1 cellular context compared by ENCODE assay signal in the genomic region with DNA sequence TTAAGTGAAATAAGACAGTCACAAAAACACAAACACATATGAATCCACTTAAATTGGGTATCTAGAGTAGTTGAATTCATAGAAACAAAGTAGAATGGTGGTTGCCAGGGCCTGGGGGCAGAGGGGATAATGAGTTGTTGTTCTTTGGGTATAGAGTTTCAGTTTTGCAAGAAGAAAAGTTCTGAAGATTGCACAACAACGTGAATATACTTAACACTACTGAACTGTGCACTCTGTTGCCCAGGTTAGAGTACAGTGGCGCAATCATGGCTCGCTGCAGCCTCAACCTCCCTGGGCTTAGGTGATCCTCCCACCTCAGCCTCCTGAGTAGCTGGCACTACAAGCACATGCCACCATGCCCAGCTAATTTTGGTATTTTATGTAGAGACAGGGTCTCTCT.
A peak's percentile ranks its signal among the peaks of the same experiment; 100 is the strongest.
TF ChIP-seq lines count a peak whose summit lies in the region.

No MANE protein-coding gene starts in this region.

TF ChIP-seq in HepG2, 621 proteins besides CTCF, POLR2A, EP300 and RAD21 (continued from another document and continues in another):
- TF ChIP-seq HNF1A (IDR thresholded peaks at IDR 0.05; ENCODE audit: low read depth) (peak; percentile 45; the same call in 1 of the 2 replicates), HNF1A (CRISPR knock-in tag; IDR thresholded peaks at IDR 0.05; ENCODE audit: borderline replicate concordance) (no peak; the same call in 1 of the 2 replicates), FOXA1 (IDR thresholded peaks at IDR 0.05) (no peak), FOXA1 (CRISPR knock-in tag; IDR thresholded peaks at IDR 0.05) (peak; percentile 73), ZNF512B (CRISPR knock-in tag; IDR thresholded peaks at IDR 0.05; ENCODE audit: borderline replicate concordance) (no peak), NFRKB (IDR thresholded peaks at IDR 0.05) (no peak), MEF2D (CRISPR knock-in tag; IDR thresholded peaks at IDR 0.05) (no peak), ZNF709 (CRISPR knock-in tag; IDR thresholded peaks at IDR 0.05) (no peak), ZFP90 (CRISPR knock-in tag; IDR thresholded peaks at IDR 0.05; ENCODE audit: borderline replicate concordance) (no peak), CEBPZ (IDR thresholded peaks at IDR 0.05; ENCODE audit: low read length) (no peak), ZFX (CRISPR knock-in tag; IDR thresholded peaks at IDR 0.05; ENCODE audit: low read depth) (0 out of 2 replicates have a peak, but pooled peaks have one; percentile 37), CHCHD3 (CRISPR knock-in tag; IDR thresholded peaks at IDR 0.05) (no peak), ZNF451 (CRISPR knock-in tag; IDR thresholded peaks at IDR 0.05) (no peak), JDP2 (CRISPR knock-in tag; IDR thresholded peaks at IDR 0.05; ENCODE audit: borderline replicate concordance) (no peak), ZNF446 (CRISPR knock-in tag; IDR thresholded peaks at IDR 0.05) (no peak), CC2D1A (CRISPR knock-in tag; IDR thresholded peaks at IDR 0.05) (no peak), ZNF343 (CRISPR knock-in tag; IDR thresholded peaks at IDR 0.05) (no peak), HOXA5 (CRISPR knock-in tag; IDR thresholded peaks at IDR 0.05) (peak; percentile 67; the same call in 1 of the 2 replicates), ZSCAN9 (CRISPR knock-in tag; IDR thresholded peaks at IDR 0.05; ENCODE audit: borderline replicate concordance) (peak; percentile 84; the same call in 1 of the 2 replicates), FIP1L1 (IDR thresholded peaks at IDR 0.05; ENCODE audit: borderline replicate concordance, insufficient read depth, low read depth, low read length) (no peak), PTBP1 (IDR thresholded peaks at IDR 0.05; ENCODE audit: low read depth, low read length, poor library complexity, severe bottlenecking) (no peak), JUNB (CRISPR knock-in tag; IDR thresholded peaks at IDR 0.05; ENCODE audit: borderline replicate concordance) (no peak), ZNF432 (CRISPR knock-in tag; IDR thresholded peaks at IDR 0.05; ENCODE audit: borderline replicate concordance) (no peak), SRSF4 (IDR thresholded peaks at IDR 0.05; ENCODE audit: low read depth, low read length, poor library complexity, severe bottlenecking) (no peak), ZNF569 (CRISPR knock-in tag; IDR thresholded peaks at IDR 0.05; ENCODE audit: borderline replicate concordance) (no peak), ZNF589 (CRISPR knock-in tag; conservative IDR thresholded peaks at IDR 0.05) (no peak), ETV6 (CRISPR knock-in tag; conservative IDR thresholded peaks at IDR 0.05) (no peak), ZBTB38 (CRISPR knock-in tag; IDR thresholded peaks at IDR 0.05) (no peak), CBX2 (IDR thresholded peaks at IDR 0.05; ENCODE audit: low read depth, low read length) (no peak), CBX2 (CRISPR knock-in tag; IDR thresholded peaks at IDR 0.05; ENCODE audit: low read depth) (no peak), CHD2 (IDR thresholded peaks at IDR 0.05; ENCODE audit: low read depth, low read length) (no peak), SNAI1 (CRISPR knock-in tag; IDR thresholded peaks at IDR 0.05; ENCODE audit: borderline replicate concordance) (no peak)
- TF ChIP-seq, protein P1, sequence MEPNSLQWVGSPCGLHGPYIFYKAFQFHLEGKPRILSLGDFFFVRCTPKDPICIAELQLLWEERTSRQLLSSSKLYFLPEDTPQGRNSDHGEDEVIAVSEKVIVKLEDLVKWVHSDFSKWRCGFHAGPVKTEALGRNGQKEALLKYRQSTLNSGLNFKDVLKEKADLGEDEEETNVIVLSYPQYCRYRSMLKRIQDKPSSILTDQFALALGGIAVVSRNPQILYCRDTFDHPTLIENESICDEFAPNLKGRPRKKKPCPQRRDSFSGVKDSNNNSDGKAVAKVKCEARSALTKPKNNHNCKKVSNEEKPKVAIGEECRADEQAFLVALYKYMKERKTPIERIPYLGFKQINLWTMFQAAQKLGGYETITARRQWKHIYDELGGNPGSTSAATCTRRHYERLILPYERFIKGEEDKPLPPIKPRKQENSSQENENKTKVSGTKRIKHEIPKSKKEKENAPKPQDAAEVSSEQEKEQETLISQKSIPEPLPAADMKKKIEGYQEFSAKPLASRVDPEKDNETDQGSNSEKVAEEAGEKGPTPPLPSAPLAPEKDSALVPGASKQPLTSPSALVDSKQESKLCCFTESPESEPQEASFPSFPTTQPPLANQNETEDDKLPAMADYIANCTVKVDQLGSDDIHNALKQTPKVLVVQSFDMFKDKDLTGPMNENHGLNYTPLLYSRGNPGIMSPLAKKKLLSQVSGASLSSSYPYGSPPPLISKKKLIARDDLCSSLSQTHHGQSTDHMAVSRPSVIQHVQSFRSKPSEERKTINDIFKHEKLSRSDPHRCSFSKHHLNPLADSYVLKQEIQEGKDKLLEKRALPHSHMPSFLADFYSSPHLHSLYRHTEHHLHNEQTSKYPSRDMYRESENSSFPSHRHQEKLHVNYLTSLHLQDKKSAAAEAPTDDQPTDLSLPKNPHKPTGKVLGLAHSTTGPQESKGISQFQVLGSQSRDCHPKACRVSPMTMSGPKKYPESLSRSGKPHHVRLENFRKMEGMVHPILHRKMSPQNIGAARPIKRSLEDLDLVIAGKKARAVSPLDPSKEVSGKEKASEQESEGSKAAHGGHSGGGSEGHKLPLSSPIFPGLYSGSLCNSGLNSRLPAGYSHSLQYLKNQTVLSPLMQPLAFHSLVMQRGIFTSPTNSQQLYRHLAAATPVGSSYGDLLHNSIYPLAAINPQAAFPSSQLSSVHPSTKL (CRISPR knock-in tag; IDR thresholded peaks at IDR 0.05): peak; percentile 90
- TF ChIP-seq, protein P2, sequence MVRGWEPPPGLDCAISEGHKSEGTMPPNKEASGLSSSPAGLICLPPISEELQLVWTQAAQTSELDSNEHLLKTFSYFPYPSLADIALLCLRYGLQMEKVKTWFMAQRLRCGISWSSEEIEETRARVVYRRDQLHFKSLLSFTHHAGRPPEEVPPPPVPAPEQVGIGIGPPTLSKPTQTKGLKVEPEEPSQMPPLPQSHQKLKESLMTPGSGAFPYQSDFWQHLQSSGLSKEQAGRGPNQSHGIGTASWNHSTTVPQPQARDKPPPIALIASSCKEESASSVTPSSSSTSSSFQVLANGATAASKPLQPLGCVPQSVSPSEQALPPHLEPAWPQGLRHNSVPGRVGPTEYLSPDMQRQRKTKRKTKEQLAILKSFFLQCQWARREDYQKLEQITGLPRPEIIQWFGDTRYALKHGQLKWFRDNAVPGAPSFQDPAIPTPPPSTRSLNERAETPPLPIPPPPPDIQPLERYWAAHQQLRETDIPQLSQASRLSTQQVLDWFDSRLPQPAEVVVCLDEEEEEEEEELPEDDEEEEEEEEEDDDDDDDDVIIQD (CRISPR knock-in tag; IDR thresholded peaks at IDR 0.05; ENCODE audit: low read depth): peak; percentile 72; the same call in 1 of the 2 replicates
- TF ChIP-seq, protein P3, sequence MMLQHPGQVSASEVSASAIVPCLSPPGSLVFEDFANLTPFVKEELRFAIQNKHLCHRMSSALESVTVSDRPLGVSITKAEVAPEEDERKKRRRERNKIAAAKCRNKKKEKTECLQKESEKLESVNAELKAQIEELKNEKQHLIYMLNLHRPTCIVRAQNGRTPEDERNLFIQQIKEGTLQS (CRISPR knock-in tag; IDR thresholded peaks at IDR 0.05): no peak
- TF ChIP-seq, protein P4, sequence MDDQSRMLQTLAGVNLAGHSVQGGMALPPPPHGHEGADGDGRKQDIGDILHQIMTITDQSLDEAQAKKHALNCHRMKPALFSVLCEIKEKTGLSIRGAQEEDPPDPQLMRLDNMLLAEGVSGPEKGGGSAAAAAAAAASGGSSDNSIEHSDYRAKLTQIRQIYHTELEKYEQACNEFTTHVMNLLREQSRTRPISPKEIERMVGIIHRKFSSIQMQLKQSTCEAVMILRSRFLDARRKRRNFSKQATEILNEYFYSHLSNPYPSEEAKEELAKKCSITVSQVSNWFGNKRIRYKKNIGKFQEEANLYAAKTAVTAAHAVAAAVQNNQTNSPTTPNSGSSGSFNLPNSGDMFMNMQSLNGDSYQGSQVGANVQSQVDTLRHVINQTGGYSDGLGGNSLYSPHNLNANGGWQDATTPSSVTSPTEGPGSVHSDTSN (CRISPR knock-in tag; IDR thresholded peaks at IDR 0.05; ENCODE audit: borderline replicate concordance): no peak
- TF ChIP-seq, protein P5, sequence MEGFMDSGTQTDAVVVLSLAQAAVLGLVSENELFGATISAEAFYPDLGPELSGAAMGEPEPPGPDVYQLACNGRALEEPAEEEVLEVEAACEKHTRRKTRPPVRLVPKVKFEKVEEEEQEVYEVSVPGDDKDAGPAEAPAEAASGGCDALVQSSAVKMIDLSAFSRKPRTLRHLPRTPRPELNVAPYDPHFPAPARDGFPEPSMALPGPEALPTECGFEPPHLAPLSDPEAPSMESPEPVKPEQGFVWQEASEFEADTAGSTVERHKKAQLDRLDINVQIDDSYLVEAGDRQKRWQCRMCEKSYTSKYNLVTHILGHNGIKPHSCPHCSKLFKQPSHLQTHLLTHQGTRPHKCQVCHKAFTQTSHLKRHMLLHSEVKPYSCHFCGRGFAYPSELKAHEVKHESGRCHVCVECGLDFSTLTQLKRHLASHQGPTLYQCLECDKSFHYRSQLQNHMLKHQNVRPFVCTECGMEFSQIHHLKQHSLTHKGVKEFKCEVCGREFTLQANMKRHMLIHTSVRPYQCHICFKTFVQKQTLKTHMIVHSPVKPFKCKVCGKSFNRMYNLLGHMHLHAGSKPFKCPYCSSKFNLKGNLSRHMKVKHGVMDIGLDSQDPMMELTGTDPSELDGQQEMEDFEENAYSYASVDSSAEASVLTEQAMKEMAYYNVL (CRISPR knock-in tag; IDR thresholded peaks at IDR 0.05; ENCODE audit: borderline replicate concordance): peak; percentile 59; the same call in 1 of the 2 replicates
- TF ChIP-seq, protein P6, sequence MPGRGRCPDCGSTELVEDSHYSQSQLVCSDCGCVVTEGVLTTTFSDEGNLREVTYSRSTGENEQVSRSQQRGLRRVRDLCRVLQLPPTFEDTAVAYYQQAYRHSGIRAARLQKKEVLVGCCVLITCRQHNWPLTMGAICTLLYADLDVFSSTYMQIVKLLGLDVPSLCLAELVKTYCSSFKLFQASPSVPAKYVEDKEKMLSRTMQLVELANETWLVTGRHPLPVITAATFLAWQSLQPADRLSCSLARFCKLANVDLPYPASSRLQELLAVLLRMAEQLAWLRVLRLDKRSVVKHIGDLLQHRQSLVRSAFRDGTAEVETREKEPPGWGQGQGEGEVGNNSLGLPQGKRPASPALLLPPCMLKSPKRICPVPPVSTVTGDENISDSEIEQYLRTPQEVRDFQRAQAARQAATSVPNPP (CRISPR knock-in tag; IDR thresholded peaks at IDR 0.05): no peak
